23 cellular contexts compared by ENCODE assay signal in the genomic region with DNA sequence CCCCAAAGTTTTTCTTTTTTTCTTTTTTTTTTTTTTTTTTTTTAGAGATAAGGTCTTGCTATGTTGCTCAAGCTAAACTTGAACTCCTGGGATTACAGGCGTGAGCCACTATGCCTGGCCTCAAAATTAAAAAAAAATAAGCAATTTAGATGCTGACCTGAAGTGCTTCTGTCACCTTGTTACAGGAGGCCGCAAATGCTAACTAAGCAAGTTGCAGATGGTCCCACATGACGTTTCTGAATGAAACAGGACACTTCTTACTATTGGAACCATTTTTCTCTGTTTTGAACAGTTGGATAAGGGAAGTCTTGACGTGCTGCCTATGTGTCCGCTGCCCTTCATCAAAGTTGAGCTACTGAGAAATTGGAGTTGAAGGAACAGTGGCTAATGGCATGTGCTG. TPM values are rescaled to one million over a fixed set of nuclear protein-coding genes. Genes with fewer than 3 reads are reported as not detected.
"Had no signal": no experiment of that assay in that cellular context is flagged by ENCODE, and none has a peak within 500 bp of the region (broad histone marks: within the 10 kb centered on the region; RNA-seq: fewer than 3 reads in every experiment).

No MANE protein-coding gene starts in this region.

- DNase-seq: activated CD4-positive, alpha-beta memory T cell treated with anti-CD3 and anti-CD28 coated beads for 36 hours; activated CD4-positive, alpha-beta T cell treated with anti-CD3 and anti-CD28 coated beads for 48 hours; activated CD4-positive, CD25-positive, alpha-beta regulatory T cell; activated gamma-delta T cell treated with Interleukin-2 at 50 U/mL for 16 hours; activated naive CD8-positive, alpha-beta T cell treated with anti-CD3 and anti-CD28 coated beads, Interleukin-2, amount 10 ng/mL, durations not matched to agents 7 days and 5 days; amniotic stem cell; cerebellar nuclear complex; heart right ventricle; left colon; nucleus accumbens; small intestine; stimulated activated CD4-positive, alpha-beta T cell treated with anti-CD3 and anti-CD28 coated beads, Interleukin-2, amount 100 ng/mL, for 24 hours; stimulated activated naive B cell treated with anti-CD40 and anti-IgM and Interleukin-4, amounts not matched to agents 10 μg/mL and 1 μg/mL and 100 μg/mL, for 72 hours; testis had no signal

- H3K27me3 ChIP-seq: heart right ventricle, testis, vagina had no signal

- H3K9me3 Mint-ChIP-seq: activated CD4-positive, alpha-beta memory T cell treated with anti-CD3 and anti-CD28 coated beads for 36 hours; activated naive CD8-positive, alpha-beta T cell treated with anti-CD3 and anti-CD28 coated beads, Interleukin-2, amount 10 ng/mL, durations not matched to agents 7 days and 5 days; activated T-helper 1 cell treated with anti-CD3 and anti-CD28 coated beads, Interleukin-12 subunit alpha, Interleukin-12 subunit beta, Interleukin-2, Interleukin-4 antibody, amounts not matched to agents 30 ng/mL and 10 ng/mL and 1 ng/mL, durations not matched to agents 14 hours and 24 hours and 36 hours; memory B cell; nephron; stimulated activated naive B cell treated with anti-CD40 and anti-IgM and Interleukin-4, amounts not matched to agents 10 μg/mL and 1 μg/mL and 100 μg/mL, for 72 hours; T-helper 1 cell treated with Interleukin-12 subunit alpha and Interleukin-12 subunit beta and Interleukin-4 antibody, amounts not matched to agents 30 μg/mL and 1 μg/mL, for 36 hours had no signal

- H2AFZ ChIP-seq: parathyroid adenoma had no signal

- H3K4me3 ChIP-seq: coronary artery, heart right ventricle, testis, vagina had no signal

- H3K9me3 ChIP-seq: heart right ventricle, testis, vagina had no signal

- H3K27ac Mint-ChIP-seq: activated CD4-positive, alpha-beta memory T cell treated with anti-CD3 and anti-CD28 coated beads for 36 hours; activated naive CD8-positive, alpha-beta T cell treated with anti-CD3 and anti-CD28 coated beads, Interleukin-2, amount 10 ng/mL, durations not matched to agents 7 days and 5 days; activated T-helper 1 cell treated with anti-CD3 and anti-CD28 coated beads, Interleukin-12 subunit alpha, Interleukin-12 subunit beta, Interleukin-2, Interleukin-4 antibody, amounts not matched to agents 30 ng/mL and 10 ng/mL and 1 ng/mL, durations not matched to agents 14 hours and 24 hours and 36 hours; memory B cell; T-helper 1 cell treated with Interleukin-12 subunit alpha and Interleukin-12 subunit beta and Interleukin-4 antibody, amounts not matched to agents 30 μg/mL and 1 μg/mL, for 36 hours had no signal

- H3K27me3 Mint-ChIP-seq: memory B cell; stimulated activated naive B cell treated with anti-CD40 and anti-IgM and Interleukin-4, amounts not matched to agents 10 μg/mL and 1 μg/mL and 100 μg/mL, for 72 hours had no signal

- H3K79me2 ChIP-seq: parathyroid adenoma had no signal

- H3K4me3 Mint-ChIP-seq: activated CD4-positive, alpha-beta memory T cell treated with anti-CD3 and anti-CD28 coated beads for 36 hours; activated naive CD8-positive, alpha-beta T cell treated with anti-CD3 and anti-CD28 coated beads, Interleukin-2, amount 10 ng/mL, durations not matched to agents 7 days and 5 days; activated T-helper 1 cell treated with anti-CD3 and anti-CD28 coated beads, Interleukin-12 subunit alpha, Interleukin-12 subunit beta, Interleukin-2, Interleukin-4 antibody, amounts not matched to agents 30 ng/mL and 10 ng/mL and 1 ng/mL, durations not matched to agents 14 hours and 24 hours and 36 hours; memory B cell; nephron; stimulated activated naive B cell treated with anti-CD40 and anti-IgM and Interleukin-4, amounts not matched to agents 10 μg/mL and 1 μg/mL and 100 μg/mL, for 72 hours; T-helper 1 cell treated with Interleukin-12 subunit alpha and Interleukin-12 subunit beta and Interleukin-4 antibody, amounts not matched to agents 30 μg/mL and 1 μg/mL, for 36 hours had no signal

- H3K9ac ChIP-seq: parathyroid adenoma had no signal

- H3K27ac ChIP-seq: coronary artery, epithelial cell of prostate, heart right ventricle, parathyroid adenoma, testis, vagina had no signal

RNA-seq across cellular contexts. Expression of gene ANKRD40CL, which starts 8.8 kb away (rescaled TPM):
- polyA plus RNA-seq: heart right ventricle, keratinocyte had no signal
